Comparison of ENCODE assay signal across 8 cellular contexts in genomic region chr13:33817513-33817842, GRCh38. TPM values are rescaled to one million over a fixed set of nuclear protein-coding genes. Genes with fewer than 3 reads are reported as not detected.
DNase-seq lines count a peak whose midpoint lies in the region; ATAC-seq, FAIRE-seq and TF ChIP-seq lines count a peak whose summit lies in the region.

No MANE protein-coding gene starts in this region.

- no peaks in the 10 kb centered on the region for H3K27me3 Mint-ChIP-seq in IgD-negative memory B cell
- H3K27me3 Mint-ChIP-seq in naive thymus-derived CD8-positive, alpha-beta T cell, result peaks cover 0 to 2% (median 0%) of the 10 kb centered on the region in 5 donors

- peak overlapping the region; percentile 92 to 98 (median 96) for H3K4me3 Mint-ChIP-seq in IgD-negative memory B cell
- H3K4me3 Mint-ChIP-seq in naive thymus-derived CD8-positive, alpha-beta T cell, result peak overlapping the region; percentile 90 to 98 (median 95)

- peak overlapping the region; percentile 78 for H3K4me3 ChIP-seq in bronchial epithelial cell (ENCODE audit: low read depth, low read length)

- no peaks in the 10 kb centered on the region for H3K27me3 ChIP-seq in bronchial epithelial cell (ENCODE audit: control insufficient read depth, insufficient read depth, low read length)

- peaks cover 10 to 14% (median 12%) of the 10 kb centered on the region in 3 donors for H3K4me1 Mint-ChIP-seq in IgD-negative memory B cell
- peaks cover 13 to 19% (median 16%) of the 10 kb centered on the region in 4 donors for H3K4me1 Mint-ChIP-seq in naive thymus-derived CD8-positive, alpha-beta T cell

- peaks cover 0 to 2% (median 0%) of the 10 kb centered on the region in 3 donors for H3K9me3 Mint-ChIP-seq in IgD-negative memory B cell
- no peaks in the 10 kb centered on the region for H3K9me3 Mint-ChIP-seq in naive thymus-derived CD8-positive, alpha-beta T cell

- DNase-seq in NCI-H345 treated with DMSO at 0.1 percent for 48 hours (lab: John Stamatoyannopoulos, UW; ENCODE audit: unreplicated experiment) (peak; percentile 18), NCI-H345 (lab: John Stamatoyannopoulos, UW) (no peak), bronchial epithelial cell (ENCODE audit: low read depth) (no peak), NCI-H1417 treated with DMSO at 0.1 percent for 48 hours (lab: John Stamatoyannopoulos, UW) (no peak)
- DNase-seq in naive thymus-derived CD8-positive, alpha-beta T cell, result no peak
- DNase-seq in activated effector memory CD4-positive, alpha-beta T cell treated with Interleukin-2 at 50 U/mL for 16 hours, result no peak

- no peak for FAIRE-seq in bronchial epithelial cell (lab: Jason Lieb, UNC)

- H3K36me3 Mint-ChIP-seq in IgD-negative memory B cell, result peaks cover 5% of the 10 kb centered on the region
- H3K36me3 Mint-ChIP-seq in naive thymus-derived CD8-positive, alpha-beta T cell, result peaks cover 0 to 10% (median 8%) of the 10 kb centered on the region in 3 donors

- ATAC-seq in naive thymus-derived CD8-positive, alpha-beta T cell, result peak; percentile 17 to 23
- no peak for ATAC-seq in GM21737 (IDR thresholded peaks at IDR 0.05; ENCODE audit: unreplicated experiment)

- H3K36me3 ChIP-seq in bronchial epithelial cell (ENCODE audit: control insufficient read depth, insufficient read depth, low read length), result no peaks in the 10 kb centered on the region

- H3K27ac Mint-ChIP-seq in IgD-negative memory B cell, result peak overlapping the region; percentile 94 to 97 (median 96)
- H3K27ac Mint-ChIP-seq in naive thymus-derived CD8-positive, alpha-beta T cell, result peak overlapping the region; percentile 91 to 97 (median 94)

- POLR2A ChIA-PET in naive thymus-derived CD8-positive, alpha-beta T cell (lab: Charles Lee), result interaction anchor here (0.5 to 2.1 kb wide), 9 partner anchors 20 to 1502 kb away, joined by 3 to 8 read pairs (median 4); partner anchors contain the start of genes BRCA2, N4BP2L2, NBEA and ZAR1L

- no peak for TF ChIP-seq CTCF in bronchial epithelial cell (IDR thresholded peaks at IDR 0.05; ENCODE audit: insufficient read depth, low read length, severe bottlenecking)

RNA-seq across cellular contexts. Expression of gene RFC3, which starts 0.5 kb away (rescaled TPM):
- polyA plus RNA-seq in IgD-negative memory B cell, result 6.7 TPM
- total RNA-seq in bronchial epithelial cell, result 2.0 and 3.4 TPM in 2 replicates
- total RNA-seq in naive thymus-derived CD8-positive, alpha-beta T cell, result 1 to 10 TPM; 5.4 to 6.8 TPM
- 1 to 10 TPM; 4.3 to 5.0 (median 4.4) TPM for polyA plus RNA-seq in naive thymus-derived CD8-positive, alpha-beta T cell
